1 cellular context compared by ENCODE assay signal in genomic region chr18:12531747-12532146, GRCh38.
TF ChIP-seq lines count a peak whose summit lies in the region.

No MANE protein-coding gene starts in this region.

TF ChIP-seq in K562, 482 proteins besides CTCF, POLR2A, EP300 and RAD21 (continued from another document):
- TF ChIP-seq, protein P1, sequence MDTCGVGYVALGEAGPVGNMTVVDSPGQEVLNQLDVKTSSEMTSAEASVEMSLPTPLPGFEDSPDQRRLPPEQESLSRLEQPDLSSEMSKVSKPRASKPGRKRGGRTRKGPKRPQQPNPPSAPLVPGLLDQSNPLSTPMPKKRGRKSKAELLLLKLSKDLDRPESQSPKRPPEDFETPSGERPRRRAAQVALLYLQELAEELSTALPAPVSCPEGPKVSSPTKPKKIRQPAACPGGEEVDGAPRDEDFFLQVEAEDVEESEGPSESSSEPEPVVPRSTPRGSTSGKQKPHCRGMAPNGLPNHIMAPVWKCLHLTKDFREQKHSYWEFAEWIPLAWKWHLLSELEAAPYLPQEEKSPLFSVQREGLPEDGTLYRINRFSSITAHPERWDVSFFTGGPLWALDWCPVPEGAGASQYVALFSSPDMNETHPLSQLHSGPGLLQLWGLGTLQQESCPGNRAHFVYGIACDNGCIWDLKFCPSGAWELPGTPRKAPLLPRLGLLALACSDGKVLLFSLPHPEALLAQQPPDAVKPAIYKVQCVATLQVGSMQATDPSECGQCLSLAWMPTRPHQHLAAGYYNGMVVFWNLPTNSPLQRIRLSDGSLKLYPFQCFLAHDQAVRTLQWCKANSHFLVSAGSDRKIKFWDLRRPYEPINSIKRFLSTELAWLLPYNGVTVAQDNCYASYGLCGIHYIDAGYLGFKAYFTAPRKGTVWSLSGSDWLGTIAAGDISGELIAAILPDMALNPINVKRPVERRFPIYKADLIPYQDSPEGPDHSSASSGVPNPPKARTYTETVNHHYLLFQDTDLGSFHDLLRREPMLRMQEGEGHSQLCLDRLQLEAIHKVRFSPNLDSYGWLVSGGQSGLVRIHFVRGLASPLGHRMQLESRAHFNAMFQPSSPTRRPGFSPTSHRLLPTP (IDR thresholded peaks at IDR 0.05; ENCODE audit: borderline replicate concordance, extremely low read depth, insufficient read length) = no peak
- no peak for TF ChIP-seq RFX5 (IDR thresholded peaks at IDR 0.05; ENCODE audit: low read depth, low read length)
- TF ChIP-seq LCOR (CRISPR knock-in tag; IDR thresholded peaks at IDR 0.05) = no peak
- TF ChIP-seq POLR2G (IDR thresholded peaks at IDR 0.05; ENCODE audit: low read depth, low read length) = no peak
- no peak for TF ChIP-seq CEBPB (tag; IDR thresholded peaks at IDR 0.05)
- no peak for TF ChIP-seq ZNF589 (CRISPR knock-in tag; IDR thresholded peaks at IDR 0.05; ENCODE audit: low read depth)
- no peak for TF ChIP-seq HNRNPH1 (optimal IDR thresholded peaks at IDR 0.05; ENCODE audit: low read depth, low read length)
- no peak for TF ChIP-seq TAF15 (IDR thresholded peaks at IDR 0.05; ENCODE audit: low read depth, low read length)
- no peak for TF ChIP-seq PPARD (CRISPR knock-in tag; IDR thresholded peaks at IDR 0.05)
- TF ChIP-seq ZNF280B (CRISPR knock-in tag; IDR thresholded peaks at IDR 0.05) = no peak
- no peak for TF ChIP-seq ZBTB9 (CRISPR knock-in tag; IDR thresholded peaks at IDR 0.05)
- TF ChIP-seq TAL1 (IDR thresholded peaks at IDR 0.05) = no peak
